In the genomic region with DNA sequence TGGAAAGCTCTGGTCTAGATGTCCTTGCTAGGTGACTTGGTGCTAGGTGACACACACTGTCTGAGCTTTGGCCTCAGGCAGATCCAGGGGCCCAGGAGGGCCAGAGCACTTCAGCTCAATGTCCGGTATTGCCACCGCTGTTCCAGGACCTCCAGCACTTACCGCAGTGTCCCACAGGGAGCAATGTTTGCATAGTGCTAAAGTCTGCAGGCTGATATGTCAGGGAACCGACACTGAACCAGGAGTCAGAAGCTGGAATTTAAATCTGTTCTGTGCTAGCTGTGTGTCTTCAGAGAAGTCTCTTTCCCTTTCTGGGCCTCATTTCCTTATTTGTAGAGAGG, we compare ENCODE assay signal across 1 cellular context.
TF ChIP-seq lines count a peak whose summit lies in the region.

No MANE protein-coding gene starts in this region.

TF ChIP-seq in HepG2, 621 proteins besides CTCF, POLR2A, EP300 and RAD21 (continued from another document and continues in another):
- TF ChIP-seq TBX2 (CRISPR knock-in tag; IDR thresholded peaks at IDR 0.05; ENCODE audit: borderline replicate concordance) (peak; percentile 86), SMC3 (IDR thresholded peaks at IDR 0.05; ENCODE audit: low read length) (peak; percentile 51; the same call in 1 of the 2 replicates), ETV5 (CRISPR knock-in tag; IDR thresholded peaks at IDR 0.05; ENCODE audit: borderline replicate concordance) (peak; percentile 92), DPF2 (CRISPR knock-in tag; IDR thresholded peaks at IDR 0.05; ENCODE audit: borderline replicate concordance, low read depth) (peak; percentile 86), ERF (CRISPR knock-in tag; IDR thresholded peaks at IDR 0.05) (peak; percentile 65; the same call in 1 of the 2 replicates), ZKSCAN5 (CRISPR knock-in tag; IDR thresholded peaks at IDR 0.05) (no peak), YEATS4 (CRISPR knock-in tag; IDR thresholded peaks at IDR 0.05; ENCODE audit: borderline replicate concordance) (no peak), ZNF589 (CRISPR knock-in tag; conservative IDR thresholded peaks at IDR 0.05) (no peak), WIZ (CRISPR knock-in tag; IDR thresholded peaks at IDR 0.05) (no peak), FOSL1 (CRISPR knock-in tag; IDR thresholded peaks at IDR 0.05; ENCODE audit: borderline replicate concordance) (no peak; the same call in 1 of the 2 replicates), FLYWCH1 (CRISPR knock-in tag; IDR thresholded peaks at IDR 0.05) (no peak), GABPA (IDR thresholded peaks at IDR 0.05; ENCODE audit: low read depth, low read length) (no peak), GABPA (CRISPR knock-in tag; IDR thresholded peaks at IDR 0.05; ENCODE audit: low read depth) (peak; percentile 27; the same call in 1 of the 2 replicates), ZNF674 (CRISPR knock-in tag; IDR thresholded peaks at IDR 0.05; ENCODE audit: low read depth) (no peak), ZNF660 (CRISPR knock-in tag; IDR thresholded peaks at IDR 0.05; ENCODE audit: borderline replicate concordance, low read depth) (no peak), ARNT (IDR thresholded peaks at IDR 0.05) (no peak), KAT2B (IDR thresholded peaks at IDR 0.05; ENCODE audit: borderline replicate concordance, low read depth, low read length) (no peak), ZNF891 (CRISPR knock-in tag; IDR thresholded peaks at IDR 0.05) (0 out of 2 replicates have a peak, but pooled peaks have one; percentile 71), ARHGAP35 (CRISPR knock-in tag; IDR thresholded peaks at IDR 0.05; ENCODE audit: borderline replicate concordance) (no peak), SMAD9 (CRISPR knock-in tag; IDR thresholded peaks at IDR 0.05) (no peak), TCF12 (IDR thresholded peaks at IDR 0.05) (no peak), TCF12 (CRISPR knock-in tag; IDR thresholded peaks at IDR 0.05) (peak; percentile 58; the same call in 1 of the 2 replicates), ZNF496 (CRISPR knock-in tag; IDR thresholded peaks at IDR 0.05; ENCODE audit: insufficient replicate concordance) (no peak), ZNF343 (CRISPR knock-in tag; IDR thresholded peaks at IDR 0.05) (peak; percentile 82; the same call in 1 of the 2 replicates), PHB2 (IDR thresholded peaks at IDR 0.05; ENCODE audit: partially characterized antibody) (no peak), MIXL1 (CRISPR knock-in tag; IDR thresholded peaks at IDR 0.05) (peak; percentile 27; the same call in 1 of the 2 replicates)
- TF ChIP-seq, protein P1, sequence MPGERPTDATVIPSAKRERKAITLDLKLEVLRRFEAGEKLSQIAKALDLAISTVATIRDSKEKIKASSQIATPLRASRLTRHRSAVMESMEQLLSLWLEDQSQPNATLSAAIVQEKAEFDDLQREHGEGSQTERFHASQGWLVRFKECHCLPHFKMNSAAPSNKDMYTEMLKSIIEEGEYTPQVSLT (CRISPR knock-in tag; IDR thresholded peaks at IDR 0.05; ENCODE audit: borderline replicate concordance, low read depth) = no peak
- TF ChIP-seq, protein P2, sequence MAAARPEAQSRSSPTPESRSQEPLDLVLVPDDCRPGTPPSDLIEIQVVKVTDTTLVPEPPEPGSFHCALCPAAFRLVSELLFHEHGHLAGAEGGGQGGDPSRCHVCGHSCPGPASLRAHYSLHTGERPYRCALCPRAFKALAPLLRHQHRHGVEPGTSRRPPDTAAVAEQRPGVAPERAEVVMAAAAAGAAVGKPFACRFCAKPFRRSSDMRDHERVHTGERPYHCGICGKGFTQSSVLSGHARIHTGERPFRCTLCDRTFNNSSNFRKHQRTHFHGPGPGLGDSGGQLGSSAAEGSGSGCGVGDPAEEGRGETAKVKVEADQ (CRISPR knock-in tag; IDR thresholded peaks at IDR 0.05; ENCODE audit: borderline replicate concordance) = peak; percentile 99
- TF ChIP-seq, protein P3, sequence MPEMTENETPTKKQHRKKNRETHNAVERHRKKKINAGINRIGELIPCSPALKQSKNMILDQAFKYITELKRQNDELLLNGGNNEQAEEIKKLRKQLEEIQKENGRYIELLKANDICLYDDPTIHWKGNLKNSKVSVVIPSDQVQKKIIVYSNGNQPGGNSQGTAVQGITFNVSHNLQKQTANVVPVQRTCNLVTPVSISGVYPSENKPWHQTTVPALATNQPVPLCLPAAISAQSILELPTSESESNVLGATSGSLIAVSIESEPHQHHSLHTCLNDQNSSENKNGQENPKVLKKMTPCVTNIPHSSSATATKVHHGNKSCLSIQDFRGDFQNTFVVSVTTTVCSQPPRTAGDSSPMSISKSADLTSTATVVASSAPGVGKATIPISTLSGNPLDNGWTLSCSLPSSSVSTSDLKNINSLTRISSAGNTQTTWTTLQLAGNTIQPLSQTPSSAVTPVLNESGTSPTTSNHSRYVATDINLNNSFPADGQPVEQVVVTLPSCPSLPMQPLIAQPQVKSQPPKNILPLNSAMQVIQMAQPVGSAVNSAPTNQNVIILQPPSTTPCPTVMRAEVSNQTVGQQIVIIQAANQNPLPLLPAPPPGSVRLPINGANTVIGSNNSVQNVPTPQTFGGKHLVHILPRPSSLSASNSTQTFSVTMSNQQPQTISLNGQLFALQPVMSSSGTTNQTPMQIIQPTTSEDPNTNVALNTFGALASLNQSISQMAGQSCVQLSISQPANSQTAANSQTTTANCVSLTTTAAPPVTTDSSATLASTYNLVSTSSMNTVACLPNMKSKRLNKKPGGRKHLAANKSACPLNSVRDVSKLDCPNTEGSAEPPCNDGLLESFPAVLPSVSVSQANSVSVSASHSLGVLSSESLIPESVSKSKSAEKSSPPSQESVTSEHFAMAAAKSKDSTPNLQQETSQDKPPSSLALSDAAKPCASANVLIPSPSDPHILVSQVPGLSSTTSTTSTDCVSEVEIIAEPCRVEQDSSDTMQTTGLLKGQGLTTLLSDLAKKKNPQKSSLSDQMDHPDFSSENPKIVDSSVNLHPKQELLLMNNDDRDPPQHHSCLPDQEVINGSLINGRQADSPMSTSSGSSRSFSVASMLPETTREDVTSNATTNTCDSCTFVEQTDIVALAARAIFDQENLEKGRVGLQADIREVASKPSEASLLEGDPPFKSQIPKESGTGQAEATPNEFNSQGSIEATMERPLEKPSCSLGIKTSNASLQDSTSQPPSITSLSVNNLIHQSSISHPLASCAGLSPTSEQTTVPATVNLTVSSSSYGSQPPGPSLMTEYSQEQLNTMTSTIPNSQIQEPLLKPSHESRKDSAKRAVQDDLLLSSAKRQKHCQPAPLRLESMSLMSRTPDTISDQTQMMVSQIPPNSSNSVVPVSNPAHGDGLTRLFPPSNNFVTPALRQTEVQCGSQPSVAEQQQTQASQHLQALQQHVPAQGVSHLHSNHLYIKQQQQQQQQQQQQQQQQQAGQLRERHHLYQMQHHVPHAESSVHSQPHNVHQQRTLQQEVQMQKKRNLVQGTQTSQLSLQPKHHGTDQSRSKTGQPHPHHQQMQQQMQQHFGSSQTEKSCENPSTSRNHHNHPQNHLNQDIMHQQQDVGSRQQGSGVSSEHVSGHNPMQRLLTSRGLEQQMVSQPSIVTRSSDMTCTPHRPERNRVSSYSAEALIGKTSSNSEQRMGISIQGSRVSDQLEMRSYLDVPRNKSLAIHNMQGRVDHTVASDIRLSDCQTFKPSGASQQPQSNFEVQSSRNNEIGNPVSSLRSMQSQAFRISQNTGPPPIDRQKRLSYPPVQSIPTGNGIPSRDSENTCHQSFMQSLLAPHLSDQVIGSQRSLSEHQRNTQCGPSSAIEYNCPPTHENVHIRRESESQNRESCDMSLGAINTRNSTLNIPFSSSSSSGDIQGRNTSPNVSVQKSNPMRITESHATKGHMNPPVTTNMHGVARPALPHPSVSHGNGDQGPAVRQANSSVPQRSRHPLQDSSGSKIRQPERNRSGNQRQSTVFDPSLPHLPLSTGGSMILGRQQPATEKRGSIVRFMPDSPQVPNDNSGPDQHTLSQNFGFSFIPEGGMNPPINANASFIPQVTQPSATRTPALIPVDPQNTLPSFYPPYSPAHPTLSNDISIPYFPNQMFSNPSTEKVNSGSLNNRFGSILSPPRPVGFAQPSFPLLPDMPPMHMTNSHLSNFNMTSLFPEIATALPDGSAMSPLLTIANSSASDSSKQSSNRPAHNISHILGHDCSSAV (CRISPR knock-in tag; IDR thresholded peaks at IDR 0.05; ENCODE audit: borderline replicate concordance) = no peak
- TF ChIP-seq, protein P4, sequence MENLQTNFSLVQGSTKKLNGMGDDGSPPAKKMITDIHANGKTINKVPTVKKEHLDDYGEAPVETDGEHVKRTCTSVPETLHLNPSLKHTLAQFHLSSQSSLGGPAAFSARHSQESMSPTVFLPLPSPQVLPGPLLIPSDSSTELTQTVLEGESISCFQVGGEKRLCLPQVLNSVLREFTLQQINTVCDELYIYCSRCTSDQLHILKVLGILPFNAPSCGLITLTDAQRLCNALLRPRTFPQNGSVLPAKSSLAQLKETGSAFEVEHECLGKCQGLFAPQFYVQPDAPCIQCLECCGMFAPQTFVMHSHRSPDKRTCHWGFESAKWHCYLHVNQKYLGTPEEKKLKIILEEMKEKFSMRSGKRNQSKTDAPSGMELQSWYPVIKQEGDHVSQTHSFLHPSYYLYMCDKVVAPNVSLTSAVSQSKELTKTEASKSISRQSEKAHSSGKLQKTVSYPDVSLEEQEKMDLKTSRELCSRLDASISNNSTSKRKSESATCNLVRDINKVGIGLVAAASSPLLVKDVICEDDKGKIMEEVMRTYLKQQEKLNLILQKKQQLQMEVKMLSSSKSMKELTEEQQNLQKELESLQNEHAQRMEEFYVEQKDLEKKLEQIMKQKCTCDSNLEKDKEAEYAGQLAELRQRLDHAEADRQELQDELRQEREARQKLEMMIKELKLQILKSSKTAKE (CRISPR knock-in tag; IDR thresholded peaks at IDR 0.05; ENCODE audit: borderline replicate concordance) = peak; percentile 85
- TF ChIP-seq, protein P5, sequence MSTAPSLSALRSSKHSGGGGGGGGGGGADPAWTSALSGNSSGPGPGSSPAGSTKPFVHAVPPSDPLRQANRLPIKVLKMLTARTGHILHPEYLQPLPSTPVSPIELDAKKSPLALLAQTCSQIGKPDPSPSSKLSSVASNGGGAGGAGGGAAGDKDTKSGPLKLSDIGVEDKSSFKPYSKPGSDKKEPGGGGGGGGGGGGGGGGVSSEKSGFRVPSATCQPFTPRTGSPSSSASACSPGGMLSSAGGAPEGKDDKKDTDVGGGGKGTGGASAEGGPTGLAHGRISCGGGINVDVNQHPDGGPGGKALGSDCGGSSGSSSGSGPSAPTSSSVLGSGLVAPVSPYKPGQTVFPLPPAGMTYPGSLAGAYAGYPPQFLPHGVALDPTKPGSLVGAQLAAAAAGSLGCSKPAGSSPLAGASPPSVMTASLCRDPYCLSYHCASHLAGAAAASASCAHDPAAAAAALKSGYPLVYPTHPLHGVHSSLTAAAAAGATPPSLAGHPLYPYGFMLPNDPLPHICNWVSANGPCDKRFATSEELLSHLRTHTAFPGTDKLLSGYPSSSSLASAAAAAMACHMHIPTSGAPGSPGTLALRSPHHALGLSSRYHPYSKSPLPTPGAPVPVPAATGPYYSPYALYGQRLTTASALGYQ (CRISPR knock-in tag; IDR thresholded peaks at IDR 0.05) = peak; percentile 86; the same call in 1 of the 2 replicates
- TF ChIP-seq, protein P6, sequence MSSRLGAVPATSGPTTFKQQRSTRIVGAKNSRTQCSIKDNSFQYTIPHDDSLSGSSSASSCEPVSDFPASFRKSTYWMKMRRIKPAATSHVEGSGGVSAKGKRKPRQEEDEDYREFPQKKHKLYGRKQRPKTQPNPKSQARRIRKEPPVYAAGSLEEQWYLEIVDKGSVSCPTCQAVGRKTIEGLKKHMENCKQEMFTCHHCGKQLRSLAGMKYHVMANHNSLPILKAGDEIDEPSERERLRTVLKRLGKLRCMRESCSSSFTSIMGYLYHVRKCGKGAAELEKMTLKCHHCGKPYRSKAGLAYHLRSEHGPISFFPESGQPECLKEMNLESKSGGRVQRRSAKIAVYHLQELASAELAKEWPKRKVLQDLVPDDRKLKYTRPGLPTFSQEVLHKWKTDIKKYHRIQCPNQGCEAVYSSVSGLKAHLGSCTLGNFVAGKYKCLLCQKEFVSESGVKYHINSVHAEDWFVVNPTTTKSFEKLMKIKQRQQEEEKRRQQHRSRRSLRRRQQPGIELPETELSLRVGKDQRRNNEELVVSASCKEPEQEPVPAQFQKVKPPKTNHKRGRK (CRISPR knock-in tag; IDR thresholded peaks at IDR 0.05) = no peak
- TF ChIP-seq, protein P7, sequence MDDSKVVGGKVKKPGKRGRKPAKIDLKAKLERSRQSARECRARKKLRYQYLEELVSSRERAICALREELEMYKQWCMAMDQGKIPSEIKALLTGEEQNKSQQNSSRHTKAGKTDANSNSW (CRISPR knock-in tag; IDR thresholded peaks at IDR 0.05; ENCODE audit: borderline replicate concordance) = no peak
- TF ChIP-seq, protein P8, sequence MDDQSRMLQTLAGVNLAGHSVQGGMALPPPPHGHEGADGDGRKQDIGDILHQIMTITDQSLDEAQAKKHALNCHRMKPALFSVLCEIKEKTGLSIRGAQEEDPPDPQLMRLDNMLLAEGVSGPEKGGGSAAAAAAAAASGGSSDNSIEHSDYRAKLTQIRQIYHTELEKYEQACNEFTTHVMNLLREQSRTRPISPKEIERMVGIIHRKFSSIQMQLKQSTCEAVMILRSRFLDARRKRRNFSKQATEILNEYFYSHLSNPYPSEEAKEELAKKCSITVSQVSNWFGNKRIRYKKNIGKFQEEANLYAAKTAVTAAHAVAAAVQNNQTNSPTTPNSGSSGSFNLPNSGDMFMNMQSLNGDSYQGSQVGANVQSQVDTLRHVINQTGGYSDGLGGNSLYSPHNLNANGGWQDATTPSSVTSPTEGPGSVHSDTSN (CRISPR knock-in tag; IDR thresholded peaks at IDR 0.05; ENCODE audit: borderline replicate concordance) = no peak
- TF ChIP-seq, protein P9, sequence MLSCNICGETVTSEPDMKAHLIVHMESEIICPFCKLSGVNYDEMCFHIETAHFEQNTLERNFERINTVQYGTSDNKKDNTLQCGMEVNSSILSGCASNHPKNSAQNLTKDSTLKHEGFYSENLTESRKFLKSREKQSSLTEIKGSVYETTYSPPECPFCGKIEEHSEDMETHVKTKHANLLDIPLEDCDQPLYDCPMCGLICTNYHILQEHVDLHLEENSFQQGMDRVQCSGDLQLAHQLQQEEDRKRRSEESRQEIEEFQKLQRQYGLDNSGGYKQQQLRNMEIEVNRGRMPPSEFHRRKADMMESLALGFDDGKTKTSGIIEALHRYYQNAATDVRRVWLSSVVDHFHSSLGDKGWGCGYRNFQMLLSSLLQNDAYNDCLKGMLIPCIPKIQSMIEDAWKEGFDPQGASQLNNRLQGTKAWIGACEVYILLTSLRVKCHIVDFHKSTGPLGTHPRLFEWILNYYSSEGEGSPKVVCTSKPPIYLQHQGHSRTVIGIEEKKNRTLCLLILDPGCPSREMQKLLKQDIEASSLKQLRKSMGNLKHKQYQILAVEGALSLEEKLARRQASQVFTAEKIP (CRISPR knock-in tag; IDR thresholded peaks at IDR 0.05; ENCODE audit: borderline replicate concordance) = no peak
- TF ChIP-seq, protein P10, sequence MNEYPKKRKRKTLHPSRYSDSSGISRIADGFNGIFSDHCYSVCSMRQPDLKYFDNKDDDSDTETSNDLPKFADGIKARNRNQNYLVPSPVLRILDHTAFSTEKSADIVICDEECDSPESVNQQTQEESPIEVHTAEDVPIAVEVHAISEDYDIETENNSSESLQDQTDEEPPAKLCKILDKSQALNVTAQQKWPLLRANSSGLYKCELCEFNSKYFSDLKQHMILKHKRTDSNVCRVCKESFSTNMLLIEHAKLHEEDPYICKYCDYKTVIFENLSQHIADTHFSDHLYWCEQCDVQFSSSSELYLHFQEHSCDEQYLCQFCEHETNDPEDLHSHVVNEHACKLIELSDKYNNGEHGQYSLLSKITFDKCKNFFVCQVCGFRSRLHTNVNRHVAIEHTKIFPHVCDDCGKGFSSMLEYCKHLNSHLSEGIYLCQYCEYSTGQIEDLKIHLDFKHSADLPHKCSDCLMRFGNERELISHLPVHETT (CRISPR knock-in tag; conservative IDR thresholded peaks at IDR 0.05) = 0 out of 2 replicates have a peak, but pooled peaks have one; percentile 35
